8 cellular contexts compared by ENCODE assay signal in genomic region chr17:45161288-45162021, GRCh38. TPM values are rescaled to one million over a fixed set of nuclear protein-coding genes. Genes with fewer than 3 reads are reported as not detected.
A peak's percentile ranks its signal among the peaks of the same experiment; 100 is the strongest.
DNase-seq lines count a peak whose midpoint lies in the region; ATAC-seq and TF ChIP-seq lines count a peak whose summit lies in the region.

Gene HEXIM2 (plus strand): TSS chr17:45161875. CDS start chr17:45162794, 919 bp downstream.

- H3K4me1 ChIP-seq in spleen = peaks cover 36 to 67% (median 44%) of the 10 kb centered on the region in 6 donors

- WGBS in spleen, 5 donors = 0 to 3% (median 1%) methylated on average over 37 to 53 of the region's 53 CpGs

- peak; percentile 63 to 87 (median 83) for TF ChIP-seq POLR2A in spleen (IDR thresholded peaks at IDR 0.05)

- H3K4me3 Mint-ChIP-seq in central memory CD8-positive, alpha-beta T cell = peak within 1 kb of the TSS; percentile 94

- peaks cover 45% of the 10 kb centered on the region for H3K4me1 Mint-ChIP-seq in central memory CD8-positive, alpha-beta T cell

- H3K4me3 ChIP-seq in AG10803 (ENCODE audit: low read length) = peak within 1 kb of the TSS; percentile 95
- H3K4me3 ChIP-seq in spleen = peak within 1 kb of the TSS; percentile 59 to 96 (median 73)

- peaks cover 0 to 27% (median 0%) of the 10 kb centered on the region in 6 donors for H3K36me3 ChIP-seq in spleen

- intact Hi-C loops in spleen (cut with DNase I; ENCODE audit: low total_unique reads) = no loop called here

- H3K36me3 Mint-ChIP-seq in central memory CD8-positive, alpha-beta T cell (ENCODE audit: insufficient read depth) = peaks cover 18% of the 10 kb centered on the region

- ATAC-seq in GM19035 (IDR thresholded peaks at IDR 0.05; ENCODE audit: unreplicated experiment) = peak; percentile 90
- peak; percentile 87 for ATAC-seq in HG03342 (IDR thresholded peaks at IDR 0.05; ENCODE audit: unreplicated experiment)
- ATAC-seq in central memory CD8-positive, alpha-beta T cell (replicated peaks; ENCODE audit: extremely low read depth, poor library complexity, severe bottlenecking) = peak; percentile 96

- peak within 1 kb of the TSS; percentile 99 to 100 (median 100) for H3K27ac ChIP-seq in spleen

- no peaks in the 10 kb centered on the region for H3K27me3 ChIP-seq in spleen (replicated peaks in 1 of 7)

- peak; percentile 100 for DNase-seq in AG10803 (ENCODE audit: low read depth)
- peak; percentile 99 for DNase-seq in NCI-H345 treated with DMSO at 0.1 percent for 48 hours (lab: John Stamatoyannopoulos, UW; ENCODE audit: unreplicated experiment)
- peak; percentile 99 for DNase-seq in activated CD4-positive, CD25-positive, alpha-beta regulatory T cell treated with anti-CD3 and anti-CD28 coated beads, Interleukin-2, amount 50 U/mL, for 16 hours (ENCODE audit: low read depth, low spot score)
- DNase-seq in central memory CD8-positive, alpha-beta T cell (ENCODE audit: low spot score in 2 of 2) = peak; percentile 98 to 100
- DNase-seq in iris pigment epithelial cell (ENCODE audit: low read depth) = peak; percentile 100
- peak; percentile 99 for DNase-seq in spleen

- peak within 1 kb of the TSS; percentile 98 for H3K27ac Mint-ChIP-seq in central memory CD8-positive, alpha-beta T cell (ENCODE audit: low read depth)

- no peak for TF ChIP-seq CTCF in AG10803 (conservative IDR thresholded peaks at IDR 0.05; ENCODE audit: low read length)
- TF ChIP-seq CTCF in spleen (IDR thresholded peaks at IDR 0.05 in 8 of 11, conservative IDR thresholded peaks at IDR 0.05 in 3 of 11) = peak in 3 of 11 experiments; percentile 10 to 22 (median 11)

- H3K9me3 Mint-ChIP-seq in central memory CD8-positive, alpha-beta T cell = no peaks in the 10 kb centered on the region

- no peaks in the 10 kb centered on the region for H3K9me3 ChIP-seq in spleen

- H3K27me3 Mint-ChIP-seq in central memory CD8-positive, alpha-beta T cell = no peaks in the 10 kb centered on the region

RNA-seq across cellular contexts. Expression of gene HEXIM2, which starts in this region (rescaled TPM):
- total RNA-seq in spleen = 1 to 10 TPM; 4.0 to 9.4 (median 6.1) TPM
- polyA plus RNA-seq in spleen = 10 to 100 TPM in 1 of 3 donors, 1 to 10 TPM in 2; 8.7 to 10.4 (median 9.9) TPM

Comparison
In these comparisons a context has a peak if more than half of its experiments do, and no peak if none do; other contexts are left out.
1. Peak in every context shown above with its lines: DNase-seq, ATAC-seq, H3K4me3 ChIP-seq and H3K27ac ChIP-seq.